2 cellular contexts compared by ENCODE assay signal in genomic region chr2:177038772-177039484, GRCh38.
TF ChIP-seq lines count a peak whose summit lies in the region.

No MANE protein-coding gene starts in this region.

TF ChIP-seq in GM23338, 12 proteins besides CTCF, POLR2A, EP300 and RAD21 (continued from another document):
- no peak for TF ChIP-seq ZNF462 (CRISPR knock-in tag; IDR thresholded peaks at IDR 0.05)
- TF ChIP-seq CREB1 (CRISPR knock-in tag; IDR thresholded peaks at IDR 0.05; ENCODE audit: low read depth): no peak
- no peak for TF ChIP-seq ETS1 (IDR thresholded peaks at IDR 0.05)
- no peak for TF ChIP-seq NANOG (IDR thresholded peaks at IDR 0.05; ENCODE audit: borderline replicate concordance)
- TF ChIP-seq EZH2 (IDR thresholded peaks at IDR 0.05; ENCODE audit: low read depth, unreplicated experiment): no peak
- TF ChIP-seq STAT1 (IDR thresholded peaks at IDR 0.05; ENCODE audit: unreplicated experiment): no peak
- no peak for TF ChIP-seq ZNF331 (CRISPR knock-in tag; IDR thresholded peaks at IDR 0.05; ENCODE audit: low read depth)
- TF ChIP-seq ZNF114 (CRISPR knock-in tag; IDR thresholded peaks at IDR 0.05): no peak
- no peak for TF ChIP-seq REST (IDR thresholded peaks at IDR 0.05; ENCODE audit: unreplicated experiment)
- no peak for TF ChIP-seq EZH2phosphoT487 (IDR thresholded peaks at IDR 0.05; ENCODE audit: unreplicated experiment)
- TF ChIP-seq POLR2AphosphoS5 (IDR thresholded peaks at IDR 0.05; ENCODE audit: low read depth): no peak

TF ChIP-seq in SK-N-SH treated with all-trans-retinoic acid at 6 μM for 48 hours, 23 proteins besides CTCF, POLR2A, EP300 and RAD21 (continued from another document):
- TF ChIP-seq ESRRG (CRISPR knock-in tag; IDR thresholded peaks at IDR 0.05) (no peak), OSR1 (CRISPR knock-in tag; IDR thresholded peaks at IDR 0.05) (no peak), ZC3H10 (CRISPR knock-in tag; IDR thresholded peaks at IDR 0.05) (no peak), ZFP3 (CRISPR knock-in tag; IDR thresholded peaks at IDR 0.05) (0 out of 2 replicates have a peak, but pooled peaks have one; percentile 44), ZFP30 (CRISPR knock-in tag; IDR thresholded peaks at IDR 0.05) (no peak), CSDC2 (CRISPR knock-in tag; IDR thresholded peaks at IDR 0.05) (no peak), TCF4 (CRISPR knock-in tag; IDR thresholded peaks at IDR 0.05; ENCODE audit: borderline replicate concordance) (peak; percentile 77), PATZ1 (CRISPR knock-in tag; IDR thresholded peaks at IDR 0.05; ENCODE audit: borderline replicate concordance) (no peak), RARB (CRISPR knock-in tag; IDR thresholded peaks at IDR 0.05) (no peak), ZNF565 (CRISPR knock-in tag; conservative IDR thresholded peaks at IDR 0.05; ENCODE audit: low read depth) (no peak), TSHZ2 (CRISPR knock-in tag; IDR thresholded peaks at IDR 0.05) (peak; percentile 29; the same call in 1 of the 2 replicates), ISL1 (CRISPR knock-in tag; IDR thresholded peaks at IDR 0.05) (0 out of 2 replicates have a peak, but pooled peaks have one; percentile 29), POU6F1 (CRISPR knock-in tag; IDR thresholded peaks at IDR 0.05; ENCODE audit: borderline replicate concordance, low read depth) (no peak), SNAI2 (CRISPR knock-in tag; IDR thresholded peaks at IDR 0.05) (no peak), CSRNP3 (CRISPR knock-in tag; IDR thresholded peaks at IDR 0.05) (no peak), TOX (CRISPR knock-in tag; IDR thresholded peaks at IDR 0.05; ENCODE audit: borderline replicate concordance) (no peak)
